26 cellular contexts compared by ENCODE assay signal in genomic region chr1:170727953-170728352, GRCh38.
"Had no signal": no experiment of that assay in that cellular context is flagged by ENCODE, and none has a peak within 500 bp of the region (broad histone marks: within the 10 kb centered on the region; RNA-seq: fewer than 3 reads in every experiment).

No MANE protein-coding gene starts in this region.

- H3K4me3 ChIP-seq: MG63, PC-9 had no signal

- H3K27me3 ChIP-seq: MG63 had no signal

- ATAC-seq: activated T-helper 17 cell treated with anti-CD3 and anti-CD28 coated beads, Interleukin-2, amount 50 U/mL, for 72 hours; T-cell had no signal

- H3K4me2 ChIP-seq: PC-9 had no signal

- H3K36me3 Mint-ChIP-seq: activated CD4-positive, alpha-beta memory T cell treated with anti-CD3 and anti-CD28 coated beads for 36 hours; activated naive CD8-positive, alpha-beta T cell treated with anti-CD3 and anti-CD28 coated beads for 36 hours; T-cell had no signal

- H2AFZ ChIP-seq: PC-9 had no signal

- DNase-seq: activated B cell treated with CpG ODN at 0.5 μM for 24 hours; activated CD4-positive, alpha-beta memory T cell treated with anti-CD3 and anti-CD28 coated beads for 36 hours; activated CD4-positive, alpha-beta T cell treated with anti-CD3 and anti-CD28 coated beads for 1 hour; activated CD4-positive, alpha-beta T cell treated with anti-CD3 and anti-CD28 coated beads, Interleukin-2, amount 10 ng/mL, durations not matched to agents 24 days and 14 days; activated gamma-delta T cell; activated naive CD4-positive, alpha-beta T cell treated with anti-CD3 and anti-CD28 coated beads for 36 hours; activated naive CD8-positive, alpha-beta T cell treated with anti-CD3 and anti-CD28 coated beads for 36 hours; activated T-cell treated with anti-CD3 and anti-CD28 coated beads for 4 hours; activated T-cell treated with anti-CD3 and anti-CD28 coated beads, Interleukin-2, amount 50 U/mL, for 48 hours; MG63; MV-4-11; NCI-H1092 treated with DMSO at 0.1 percent for 48 hours; NCI-H1417 treated with DMSO at 0.1 percent for 48 hours; NCI-H1694; NCI-H2029; NCI-H2107; NCI-H2171 treated with DMSO at 0.1 percent for 48 hours; NCI-H345; NCI-H510A; NCI-H526 treated with DMSO at 0.1 percent for 48 hours; PC-9; SHP77 treated with DMSO at 0.1 percent for 48 hours; T-cell; T-helper 2 cell; T1000 had no signal

- H3K9me3 Mint-ChIP-seq: activated B cell treated with CpG ODN at 0.5 μM for 24 hours; activated CD4-positive, alpha-beta memory T cell treated with anti-CD3 and anti-CD28 coated beads for 36 hours; activated CD4-positive, alpha-beta T cell treated with anti-CD3 and anti-CD28 coated beads, Interleukin-2, amount 10 ng/mL, durations not matched to agents 24 days and 14 days; activated naive CD4-positive, alpha-beta T cell treated with anti-CD3 and anti-CD28 coated beads for 36 hours; activated naive CD8-positive, alpha-beta T cell treated with anti-CD3 and anti-CD28 coated beads for 36 hours; activated T-helper 17 cell treated with anti-CD3 and anti-CD28 coated beads, Interleukin-2, amount 50 U/mL, for 72 hours; T-cell had no signal

- H3K9me3 ChIP-seq: MG63 had no signal

- H3K27ac Mint-ChIP-seq: activated B cell treated with CpG ODN at 0.5 μM for 24 hours; activated CD4-positive, alpha-beta memory T cell treated with anti-CD3 and anti-CD28 coated beads for 36 hours; activated CD4-positive, alpha-beta T cell treated with anti-CD3 and anti-CD28 coated beads, Interleukin-2, amount 10 ng/mL, durations not matched to agents 24 days and 14 days; activated naive CD4-positive, alpha-beta T cell treated with anti-CD3 and anti-CD28 coated beads for 36 hours; activated naive CD8-positive, alpha-beta T cell treated with anti-CD3 and anti-CD28 coated beads for 36 hours; activated T-helper 17 cell treated with anti-CD3 and anti-CD28 coated beads, Interleukin-2, amount 50 U/mL, for 72 hours; T-cell had no signal

- H3K27ac ChIP-seq: PC-9 had no signal

- H3K27me3 Mint-ChIP-seq: activated CD4-positive, alpha-beta T cell treated with anti-CD3 and anti-CD28 coated beads, Interleukin-2, amount 10 ng/mL, durations not matched to agents 24 days and 14 days had no signal

- H3K4me3 Mint-ChIP-seq: activated B cell treated with CpG ODN at 0.5 μM for 24 hours; activated CD4-positive, alpha-beta memory T cell treated with anti-CD3 and anti-CD28 coated beads for 36 hours; activated CD4-positive, alpha-beta T cell treated with anti-CD3 and anti-CD28 coated beads, Interleukin-2, amount 10 ng/mL, durations not matched to agents 24 days and 14 days; activated naive CD4-positive, alpha-beta T cell treated with anti-CD3 and anti-CD28 coated beads for 36 hours; activated naive CD8-positive, alpha-beta T cell treated with anti-CD3 and anti-CD28 coated beads for 36 hours; activated T-helper 17 cell treated with anti-CD3 and anti-CD28 coated beads, Interleukin-2, amount 50 U/mL, for 72 hours; T-cell had no signal

- H3K4me1 Mint-ChIP-seq: activated B cell treated with CpG ODN at 0.5 μM for 24 hours; activated CD4-positive, alpha-beta T cell treated with anti-CD3 and anti-CD28 coated beads, Interleukin-2, amount 10 ng/mL, durations not matched to agents 24 days and 14 days; activated naive CD8-positive, alpha-beta T cell treated with anti-CD3 and anti-CD28 coated beads for 36 hours; activated T-helper 17 cell treated with anti-CD3 and anti-CD28 coated beads, Interleukin-2, amount 50 U/mL, for 72 hours; T-cell had no signal

- H3K36me3 ChIP-seq: MG63 had no signal
